In the genomic region with DNA sequence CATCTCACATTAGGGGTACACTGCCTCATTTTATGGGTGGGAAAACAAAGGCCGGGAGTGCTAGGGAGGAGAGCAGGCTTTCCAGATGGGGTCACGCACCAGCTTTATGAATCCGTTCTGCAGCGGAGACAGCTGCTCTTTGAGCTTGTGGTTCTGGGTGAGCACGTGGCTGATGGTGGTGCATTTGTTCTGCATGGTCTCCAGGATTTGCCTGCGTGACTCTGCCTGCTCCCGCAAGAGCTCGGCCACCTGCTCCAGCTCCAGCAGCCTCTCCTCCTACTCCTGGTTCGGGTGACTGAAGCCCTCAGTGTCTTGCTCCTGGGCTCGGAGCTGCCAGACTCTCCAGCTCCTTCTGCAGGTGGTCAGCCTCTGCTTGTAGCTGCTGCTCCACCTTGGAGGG, we compare ENCODE assay signal across 20 cellular contexts. TPM values are rescaled to one million over a fixed set of nuclear protein-coding genes. Genes with fewer than 3 reads are reported as not detected.
DNase-seq lines count a peak whose midpoint lies in the region; ATAC-seq and TF ChIP-seq lines count a peak whose summit lies in the region.
"Had no signal": no experiment of that assay in that cellular context is flagged by ENCODE, and none has a peak within 500 bp of the region (broad histone marks: within the 10 kb centered on the region; RNA-seq: fewer than 3 reads in every experiment).

No MANE protein-coding gene starts in this region.

- H3K23ac ChIP-seq in neuronal stem cell (ENCODE audit: low read depth, low read length, poor library complexity) = peak overlapping the region; percentile 18

- H2AFZ ChIP-seq in neuronal stem cell (ENCODE audit: low read length) = no peak overlapping the region

- H4K91ac ChIP-seq in neuronal stem cell (ENCODE audit: low read depth, low read length, poor library complexity) = no peak overlapping the region

- peak overlapping the region; percentile 19 for H3K18ac ChIP-seq in neuronal stem cell (ENCODE audit: low read length)

- intact Hi-C loops in left ventricle myocardium superior (cut with micrococcal nuclease) = no loop called here

- no peak for TF ChIP-seq CTCF in right atrium auricular region (IDR thresholded peaks at IDR 0.05)

- no peaks in the 10 kb centered on the region for H3K27me3 ChIP-seq in right atrium auricular region
- H3K27me3 ChIP-seq in neuronal stem cell (ENCODE audit: control insufficient read depth in 3 of 3, insufficient read depth in 3 of 3, low read depth in 1 of 3, low read length in 3 of 3) = no peaks in the 10 kb centered on the region
- H3K27me3 ChIP-seq: BLaER1 had no signal

- peaks cover 7% of the 10 kb centered on the region for H3K36me3 Mint-ChIP-seq in activated CD8-positive, alpha-beta memory T cell treated with anti-CD3 and anti-CD28 coated beads, Interleukin-2, amount 10 ng/mL, durations not matched to agents 7 days and 5 days
- H3K36me3 Mint-ChIP-seq: CD8-positive, alpha-beta T cell had no signal

- peak overlapping the region; percentile 16 for H2BK5ac ChIP-seq in neuronal stem cell (ENCODE audit: low read length)

- H4K8ac ChIP-seq in neuronal stem cell (ENCODE audit: low read depth, low read length) = no peak overlapping the region

- WGBS in neuronal stem cell (ENCODE audit: extremely low coverage in 2 of 2, insufficient read length in 2 of 2, insufficient replicate concordance in 1 of 2), 2 donors = no CpG with 5 or more reads among the region's 10 CpGs

- peaks cover 13% of the 10 kb centered on the region for H3K4me1 Mint-ChIP-seq in activated CD8-positive, alpha-beta memory T cell treated with anti-CD3 and anti-CD28 coated beads, Interleukin-2, amount 10 ng/mL, durations not matched to agents 7 days and 5 days

- no peaks in the 10 kb centered on the region for H3K27me3 Mint-ChIP-seq in activated CD8-positive, alpha-beta memory T cell treated with anti-CD3 and anti-CD28 coated beads, Interleukin-2, amount 10 ng/mL, durations not matched to agents 7 days and 5 days
- H3K27me3 Mint-ChIP-seq: B cell; CD4-positive, CD25-positive, alpha-beta regulatory T cell had no signal

- H3K79me1 ChIP-seq in neuronal stem cell (ENCODE audit: low read depth, low read length) = no peaks in the 10 kb centered on the region

- H3K4me3 ChIP-seq in right atrium auricular region (no peak overlapping the region), neuronal stem cell (ENCODE audit: low read length in 2 of 2) (no peak overlapping the region)
- H3K4me3 ChIP-seq: BLaER1, GM12878, HAP-1 had no signal

- no peak overlapping the region for H3K4ac ChIP-seq in neuronal stem cell (ENCODE audit: low read length)

- H3K9me3 ChIP-seq in right atrium auricular region (no peaks in the 10 kb centered on the region), neuronal stem cell (replicated peaks in 1 of 2; ENCODE audit: control insufficient read depth in 2 of 2, insufficient read depth in 1 of 2, low read depth in 1 of 2, low read length in 2 of 2) (peaks cover 0 to 3% of the 10 kb centered on the region in 2 donors)
- H3K9me3 ChIP-seq: BLaER1, Caco-2, HAP-1 had no signal

- no peak overlapping the region for H2BK120ac ChIP-seq in neuronal stem cell (ENCODE audit: low read depth, low read length)

- peak; percentile 12 for DNase-seq in NCI-H1694 treated with DMSO at 0.1 percent for 48 hours (lab: John Stamatoyannopoulos, UW)
- no peak for DNase-seq in NCI-H1694 (lab: John Stamatoyannopoulos, UW)
- DNase-seq in right atrium auricular region (ENCODE audit: low spot score) = peak; percentile 5
- DNase-seq in left ventricle myocardium superior = no peak
- DNase-seq in neuronal stem cell (ENCODE audit: low spot score) = no peak
- no peak for DNase-seq in activated CD8-positive, alpha-beta memory T cell treated with anti-CD3 and anti-CD28 coated beads, Interleukin-2, amount 10 ng/mL, durations not matched to agents 7 days and 5 days
- DNase-seq in GM03348 (ENCODE audit: low spot score) = no peak
- DNase-seq: Caco-2; CD4-positive, CD25-positive, alpha-beta regulatory T cell; CD8-positive, alpha-beta T cell; DMS153; DND-41; GOT3; HFFc6 had no signal

- ATAC-seq in left ventricle myocardium superior = no peak
- no peak for ATAC-seq in activated CD8-positive, alpha-beta memory T cell treated with anti-CD3 and anti-CD28 coated beads, Interleukin-2, amount 10 ng/mL, durations not matched to agents 7 days and 5 days
- ATAC-seq: CD8-positive, alpha-beta T cell; GM12878 had no signal

- H3K14ac ChIP-seq in neuronal stem cell (ENCODE audit: low read length) = no peak overlapping the region

- CTCF ChIA-PET in activated CD8-positive, alpha-beta memory T cell treated with anti-CD3 and anti-CD28 coated beads, Interleukin-2, amount 10 ng/mL, durations not matched to agents 7 days and 5 days (lab: Charles Lee) = interaction anchor here (5.1 kb wide), 1 partner anchor 12 kb away, joined by 41 read pairs; no protein-coding TSS in a partner anchor

- H3K36me3 ChIP-seq in right atrium auricular region (no peaks in the 10 kb centered on the region), neuronal stem cell (replicated peaks in 1 of 2; ENCODE audit: control insufficient read depth in 2 of 2, insufficient read depth in 2 of 2, low read length in 2 of 2) (no peaks in the 10 kb centered on the region)
- H3K36me3 ChIP-seq: HAP-1 had no signal

- no peaks in the 10 kb centered on the region for H3K9me3 Mint-ChIP-seq in activated CD8-positive, alpha-beta memory T cell treated with anti-CD3 and anti-CD28 coated beads, Interleukin-2, amount 10 ng/mL, durations not matched to agents 7 days and 5 days (ENCODE audit: low read depth)
- H3K9me3 Mint-ChIP-seq: CD4-positive, CD25-positive, alpha-beta regulatory T cell; CD8-positive, alpha-beta T cell; HFFc6 had no signal

- no peak overlapping the region for H2BK15ac ChIP-seq in neuronal stem cell (ENCODE audit: low read length)

- H3K4me2 ChIP-seq in neuronal stem cell (ENCODE audit: insufficient read depth, low read length, poor library complexity, severe bottlenecking) = no peak overlapping the region
- H3K4me2 ChIP-seq: BLaER1 had no signal

- no peak overlapping the region for H2BK12ac ChIP-seq in neuronal stem cell (ENCODE audit: low read length)

- H3K27ac ChIP-seq in right atrium auricular region = no peak overlapping the region
- H3K27ac ChIP-seq in neuronal stem cell (replicated peaks; ENCODE audit: low read length) = no peak overlapping the region
- H3K27ac ChIP-seq: 22Rv1, BLaER1, C4-2B had no signal

- no peak overlapping the region for H2AK5ac ChIP-seq in neuronal stem cell (ENCODE audit: low read depth, low read length)

- H3K27ac Mint-ChIP-seq in activated CD8-positive, alpha-beta memory T cell treated with anti-CD3 and anti-CD28 coated beads, Interleukin-2, amount 10 ng/mL, durations not matched to agents 7 days and 5 days = no peak overlapping the region
- H3K27ac Mint-ChIP-seq: B cell; CD8-positive, alpha-beta T cell; HFFc6 had no signal

- no peak overlapping the region for H3K9ac ChIP-seq in neuronal stem cell (ENCODE audit: low read depth, low read length, poor library complexity)
- H3K9ac ChIP-seq: BLaER1 had no signal

- H3K4me1 ChIP-seq in right atrium auricular region = peaks cover 0 to 12% of the 10 kb centered on the region in 2 donors
- H3K4me1 ChIP-seq in neuronal stem cell (ENCODE audit: control insufficient read depth in 2 of 2, insufficient read depth in 1 of 2, low read depth in 1 of 2, low read length in 2 of 2) = peaks cover 6 to 7% of the 10 kb centered on the region in 2 donors
- H3K4me1 ChIP-seq: Caco-2 had no signal

- no peak overlapping the region for H3K4me3 Mint-ChIP-seq in activated CD8-positive, alpha-beta memory T cell treated with anti-CD3 and anti-CD28 coated beads, Interleukin-2, amount 10 ng/mL, durations not matched to agents 7 days and 5 days
- H3K4me3 Mint-ChIP-seq: B cell; CD4-positive, CD25-positive, alpha-beta regulatory T cell; CD8-positive, alpha-beta T cell; HFFc6 had no signal

RNA-seq across cellular contexts. Expression of gene BLTP3B, which starts 23.6 kb away (rescaled TPM):
- 10 to 100 TPM; 15.4 to 19.0 TPM for total RNA-seq in right atrium auricular region
- 12.0 TPM for total RNA-seq in left ventricle myocardium superior
- 6.3 TPM for polyA plus RNA-seq in neuronal stem cell (2013, experiment 1 of 2)
- polyA plus RNA-seq in neuronal stem cell (2013, experiment 2 of 2) = 6.8 TPM
- 10 to 100 TPM; 36.4 to 42.0 TPM for total RNA-seq in activated CD8-positive, alpha-beta memory T cell treated with anti-CD3 and anti-CD28 coated beads, Interleukin-2, amount 10 ng/mL, durations not matched to agents 7 days and 5 days

RNA-seq across cellular contexts. Expression of gene ACTR6, which starts 34.4 kb away (rescaled TPM):
- 10 to 100 TPM; 12.1 to 19.4 TPM for total RNA-seq in right atrium auricular region
- 23.8 TPM for total RNA-seq in left ventricle myocardium superior
- polyA plus RNA-seq in neuronal stem cell (2013, experiment 1 of 2) = 26.4 TPM
- 28.1 TPM for polyA plus RNA-seq in neuronal stem cell (2013, experiment 2 of 2)
- 10 to 100 TPM; 32.8 to 34.2 TPM for total RNA-seq in activated CD8-positive, alpha-beta memory T cell treated with anti-CD3 and anti-CD28 coated beads, Interleukin-2, amount 10 ng/mL, durations not matched to agents 7 days and 5 days

Comparison
In these comparisons a context has a peak if more than half of its experiments do, and no peak if none do; other contexts are left out.
1. DNase-seq: peak in NCI-H1694 treated with DMSO at 0.1 percent for 48 hours (single experiment) and right atrium auricular region (single experiment); none in NCI-H1694 (single experiment), left ventricle myocardium superior (single experiment), neuronal stem cell (single experiment), activated CD8-positive, alpha-beta memory T cell treated with anti-CD3 and anti-CD28 coated beads, Interleukin-2, amount 10 ng/mL, durations not matched to agents 7 days and 5 days (single experiment) and GM03348 (single experiment).